ENCODE assay signal across 2 cellular contexts in the genomic region with DNA sequence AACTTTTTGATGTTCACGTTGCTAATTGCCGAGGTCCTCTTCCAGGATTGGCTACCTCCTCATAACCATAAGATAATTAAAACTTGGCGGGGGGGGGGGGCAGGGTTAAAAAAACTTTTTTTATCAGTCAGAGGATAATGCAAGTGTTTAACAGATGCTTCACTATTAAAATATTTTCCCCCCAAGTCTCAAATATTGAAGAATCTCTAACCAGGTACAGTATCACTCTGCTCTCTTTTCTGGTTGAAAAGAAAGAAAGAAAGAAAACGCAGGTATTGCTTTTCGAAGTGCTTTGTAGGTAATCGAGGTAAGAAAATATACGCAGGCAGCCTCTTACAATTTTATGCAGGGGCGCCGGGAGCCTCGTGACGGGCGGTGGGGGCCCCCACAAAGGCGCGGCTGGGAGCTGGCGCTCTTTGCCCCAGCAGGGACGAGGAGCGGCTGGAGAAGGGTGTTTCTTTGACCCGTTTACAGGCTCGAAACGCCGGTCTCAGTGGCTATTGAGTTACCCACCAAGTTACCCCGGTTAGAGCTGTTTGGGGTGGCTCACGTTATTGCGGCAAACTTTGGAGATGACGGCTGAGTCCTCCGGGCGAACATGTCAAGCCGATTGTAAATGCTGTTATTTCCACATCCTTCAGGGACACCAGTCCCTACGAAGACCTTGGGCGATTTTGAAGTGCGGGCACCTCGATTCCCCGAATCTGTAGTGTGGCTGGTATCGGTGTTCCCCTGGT.
TF ChIP-seq lines count a peak whose summit lies in the region.

No MANE protein-coding gene starts in this region.

TF ChIP-seq in liver, 16 proteins besides CTCF, POLR2A, EP300 and RAD21 (continued from another document):
- TF ChIP-seq EGR1 (IDR thresholded peaks at IDR 0.05; ENCODE audit: low read depth in 2 of 2): no peak
- TF ChIP-seq SP1 (IDR thresholded peaks at IDR 0.05): no peak
- TF ChIP-seq, protein P1, sequence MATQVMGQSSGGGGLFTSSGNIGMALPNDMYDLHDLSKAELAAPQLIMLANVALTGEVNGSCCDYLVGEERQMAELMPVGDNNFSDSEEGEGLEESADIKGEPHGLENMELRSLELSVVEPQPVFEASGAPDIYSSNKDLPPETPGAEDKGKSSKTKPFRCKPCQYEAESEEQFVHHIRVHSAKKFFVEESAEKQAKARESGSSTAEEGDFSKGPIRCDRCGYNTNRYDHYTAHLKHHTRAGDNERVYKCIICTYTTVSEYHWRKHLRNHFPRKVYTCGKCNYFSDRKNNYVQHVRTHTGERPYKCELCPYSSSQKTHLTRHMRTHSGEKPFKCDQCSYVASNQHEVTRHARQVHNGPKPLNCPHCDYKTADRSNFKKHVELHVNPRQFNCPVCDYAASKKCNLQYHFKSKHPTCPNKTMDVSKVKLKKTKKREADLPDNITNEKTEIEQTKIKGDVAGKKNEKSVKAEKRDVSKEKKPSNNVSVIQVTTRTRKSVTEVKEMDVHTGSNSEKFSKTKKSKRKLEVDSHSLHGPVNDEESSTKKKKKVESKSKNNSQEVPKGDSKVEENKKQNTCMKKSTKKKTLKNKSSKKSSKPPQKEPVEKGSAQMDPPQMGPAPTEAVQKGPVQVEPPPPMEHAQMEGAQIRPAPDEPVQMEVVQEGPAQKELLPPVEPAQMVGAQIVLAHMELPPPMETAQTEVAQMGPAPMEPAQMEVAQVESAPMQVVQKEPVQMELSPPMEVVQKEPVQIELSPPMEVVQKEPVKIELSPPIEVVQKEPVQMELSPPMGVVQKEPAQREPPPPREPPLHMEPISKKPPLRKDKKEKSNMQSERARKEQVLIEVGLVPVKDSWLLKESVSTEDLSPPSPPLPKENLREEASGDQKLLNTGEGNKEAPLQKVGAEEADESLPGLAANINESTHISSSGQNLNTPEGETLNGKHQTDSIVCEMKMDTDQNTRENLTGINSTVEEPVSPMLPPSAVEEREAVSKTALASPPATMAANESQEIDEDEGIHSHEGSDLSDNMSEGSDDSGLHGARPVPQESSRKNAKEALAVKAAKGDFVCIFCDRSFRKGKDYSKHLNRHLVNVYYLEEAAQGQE (IDR thresholded peaks at IDR 0.05): no peak
- TF ChIP-seq, protein P2, sequence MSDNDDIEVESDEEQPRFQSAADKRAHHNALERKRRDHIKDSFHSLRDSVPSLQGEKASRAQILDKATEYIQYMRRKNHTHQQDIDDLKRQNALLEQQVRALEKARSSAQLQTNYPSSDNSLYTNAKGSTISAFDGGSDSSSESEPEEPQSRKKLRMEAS (IDR thresholded peaks at IDR 0.05): no peak
- TF ChIP-seq ZBTB33 (IDR thresholded peaks at IDR 0.05): no peak
- TF ChIP-seq RXRA (IDR thresholded peaks at IDR 0.05): no peak
TF ChIP-seq in liver: peak in this region for 0.

TF ChIP-seq in HepG2, 621 proteins besides CTCF, POLR2A, EP300 and RAD21 (continues in another document):
- TF ChIP-seq, protein P3, sequence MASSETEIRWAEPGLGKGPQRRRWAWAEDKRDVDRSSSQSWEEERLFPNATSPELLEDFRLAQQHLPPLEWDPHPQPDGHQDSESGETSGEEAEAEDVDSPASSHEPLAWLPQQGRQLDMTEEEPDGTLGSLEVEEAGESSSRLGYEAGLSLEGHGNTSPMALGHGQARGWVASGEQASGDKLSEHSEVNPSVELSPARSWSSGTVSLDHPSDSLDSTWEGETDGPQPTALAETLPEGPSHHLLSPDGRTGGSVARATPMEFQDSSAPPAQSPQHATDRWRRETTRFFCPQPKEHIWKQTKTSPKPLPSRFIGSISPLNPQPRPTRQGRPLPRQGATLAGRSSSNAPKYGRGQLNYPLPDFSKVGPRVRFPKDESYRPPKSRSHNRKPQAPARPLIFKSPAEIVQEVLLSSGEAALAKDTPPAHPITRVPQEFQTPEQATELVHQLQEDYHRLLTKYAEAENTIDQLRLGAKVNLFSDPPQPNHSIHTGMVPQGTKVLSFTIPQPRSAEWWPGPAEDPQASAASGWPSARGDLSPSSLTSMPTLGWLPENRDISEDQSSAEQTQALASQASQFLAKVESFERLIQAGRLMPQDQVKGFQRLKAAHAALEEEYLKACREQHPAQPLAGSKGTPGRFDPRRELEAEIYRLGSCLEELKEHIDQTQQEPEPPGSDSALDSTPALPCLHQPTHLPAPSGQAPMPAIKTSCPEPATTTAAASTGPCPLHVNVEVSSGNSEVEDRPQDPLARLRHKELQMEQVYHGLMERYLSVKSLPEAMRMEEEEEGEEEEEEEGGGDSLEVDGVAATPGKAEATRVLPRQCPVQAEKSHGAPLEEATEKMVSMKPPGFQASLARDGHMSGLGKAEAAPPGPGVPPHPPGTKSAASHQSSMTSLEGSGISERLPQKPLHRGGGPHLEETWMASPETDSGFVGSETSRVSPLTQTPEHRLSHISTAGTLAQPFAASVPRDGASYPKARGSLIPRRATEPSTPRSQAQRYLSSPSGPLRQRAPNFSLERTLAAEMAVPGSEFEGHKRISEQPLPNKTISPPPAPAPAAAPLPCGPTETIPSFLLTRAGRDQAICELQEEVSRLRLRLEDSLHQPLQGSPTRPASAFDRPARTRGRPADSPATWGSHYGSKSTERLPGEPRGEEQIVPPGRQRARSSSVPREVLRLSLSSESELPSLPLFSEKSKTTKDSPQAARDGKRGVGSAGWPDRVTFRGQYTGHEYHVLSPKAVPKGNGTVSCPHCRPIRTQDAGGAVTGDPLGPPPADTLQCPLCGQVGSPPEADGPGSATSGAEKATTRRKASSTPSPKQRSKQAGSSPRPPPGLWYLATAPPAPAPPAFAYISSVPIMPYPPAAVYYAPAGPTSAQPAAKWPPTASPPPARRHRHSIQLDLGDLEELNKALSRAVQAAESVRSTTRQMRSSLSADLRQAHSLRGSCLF (CRISPR knock-in tag; IDR thresholded peaks at IDR 0.05; ENCODE audit: borderline replicate concordance): no peak
- TF ChIP-seq ZNF207 (IDR thresholded peaks at IDR 0.05; ENCODE audit: borderline replicate concordance) (no peak), HMGXB4 (CRISPR knock-in tag; IDR thresholded peaks at IDR 0.05; ENCODE audit: borderline replicate concordance in 1 of 2, low read depth in 1 of 2) (no peak), ZNF558 (CRISPR knock-in tag; IDR thresholded peaks at IDR 0.05; ENCODE audit: borderline replicate concordance) (no peak), ZNF639 (CRISPR knock-in tag; conservative IDR thresholded peaks at IDR 0.05) (no peak), JUNB (CRISPR knock-in tag; IDR thresholded peaks at IDR 0.05; ENCODE audit: borderline replicate concordance) (no peak), NR2F1 (CRISPR knock-in tag; IDR thresholded peaks at IDR 0.05) (no peak), TAF15 (IDR thresholded peaks at IDR 0.05; ENCODE audit: low read depth, low read length, poor library complexity, severe bottlenecking) (no peak), PAWR (CRISPR knock-in tag; IDR thresholded peaks at IDR 0.05; ENCODE audit: borderline replicate concordance) (no peak), SALL2 (CRISPR knock-in tag; IDR thresholded peaks at IDR 0.05) (no peak)
- TF ChIP-seq, protein P4, sequence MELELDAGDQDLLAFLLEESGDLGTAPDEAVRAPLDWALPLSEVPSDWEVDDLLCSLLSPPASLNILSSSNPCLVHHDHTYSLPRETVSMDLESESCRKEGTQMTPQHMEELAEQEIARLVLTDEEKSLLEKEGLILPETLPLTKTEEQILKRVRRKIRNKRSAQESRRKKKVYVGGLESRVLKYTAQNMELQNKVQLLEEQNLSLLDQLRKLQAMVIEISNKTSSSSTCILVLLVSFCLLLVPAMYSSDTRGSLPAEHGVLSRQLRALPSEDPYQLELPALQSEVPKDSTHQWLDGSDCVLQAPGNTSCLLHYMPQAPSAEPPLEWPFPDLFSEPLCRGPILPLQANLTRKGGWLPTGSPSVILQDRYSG (CRISPR knock-in tag; IDR thresholded peaks at IDR 0.05): no peak
- TF ChIP-seq, protein P5, sequence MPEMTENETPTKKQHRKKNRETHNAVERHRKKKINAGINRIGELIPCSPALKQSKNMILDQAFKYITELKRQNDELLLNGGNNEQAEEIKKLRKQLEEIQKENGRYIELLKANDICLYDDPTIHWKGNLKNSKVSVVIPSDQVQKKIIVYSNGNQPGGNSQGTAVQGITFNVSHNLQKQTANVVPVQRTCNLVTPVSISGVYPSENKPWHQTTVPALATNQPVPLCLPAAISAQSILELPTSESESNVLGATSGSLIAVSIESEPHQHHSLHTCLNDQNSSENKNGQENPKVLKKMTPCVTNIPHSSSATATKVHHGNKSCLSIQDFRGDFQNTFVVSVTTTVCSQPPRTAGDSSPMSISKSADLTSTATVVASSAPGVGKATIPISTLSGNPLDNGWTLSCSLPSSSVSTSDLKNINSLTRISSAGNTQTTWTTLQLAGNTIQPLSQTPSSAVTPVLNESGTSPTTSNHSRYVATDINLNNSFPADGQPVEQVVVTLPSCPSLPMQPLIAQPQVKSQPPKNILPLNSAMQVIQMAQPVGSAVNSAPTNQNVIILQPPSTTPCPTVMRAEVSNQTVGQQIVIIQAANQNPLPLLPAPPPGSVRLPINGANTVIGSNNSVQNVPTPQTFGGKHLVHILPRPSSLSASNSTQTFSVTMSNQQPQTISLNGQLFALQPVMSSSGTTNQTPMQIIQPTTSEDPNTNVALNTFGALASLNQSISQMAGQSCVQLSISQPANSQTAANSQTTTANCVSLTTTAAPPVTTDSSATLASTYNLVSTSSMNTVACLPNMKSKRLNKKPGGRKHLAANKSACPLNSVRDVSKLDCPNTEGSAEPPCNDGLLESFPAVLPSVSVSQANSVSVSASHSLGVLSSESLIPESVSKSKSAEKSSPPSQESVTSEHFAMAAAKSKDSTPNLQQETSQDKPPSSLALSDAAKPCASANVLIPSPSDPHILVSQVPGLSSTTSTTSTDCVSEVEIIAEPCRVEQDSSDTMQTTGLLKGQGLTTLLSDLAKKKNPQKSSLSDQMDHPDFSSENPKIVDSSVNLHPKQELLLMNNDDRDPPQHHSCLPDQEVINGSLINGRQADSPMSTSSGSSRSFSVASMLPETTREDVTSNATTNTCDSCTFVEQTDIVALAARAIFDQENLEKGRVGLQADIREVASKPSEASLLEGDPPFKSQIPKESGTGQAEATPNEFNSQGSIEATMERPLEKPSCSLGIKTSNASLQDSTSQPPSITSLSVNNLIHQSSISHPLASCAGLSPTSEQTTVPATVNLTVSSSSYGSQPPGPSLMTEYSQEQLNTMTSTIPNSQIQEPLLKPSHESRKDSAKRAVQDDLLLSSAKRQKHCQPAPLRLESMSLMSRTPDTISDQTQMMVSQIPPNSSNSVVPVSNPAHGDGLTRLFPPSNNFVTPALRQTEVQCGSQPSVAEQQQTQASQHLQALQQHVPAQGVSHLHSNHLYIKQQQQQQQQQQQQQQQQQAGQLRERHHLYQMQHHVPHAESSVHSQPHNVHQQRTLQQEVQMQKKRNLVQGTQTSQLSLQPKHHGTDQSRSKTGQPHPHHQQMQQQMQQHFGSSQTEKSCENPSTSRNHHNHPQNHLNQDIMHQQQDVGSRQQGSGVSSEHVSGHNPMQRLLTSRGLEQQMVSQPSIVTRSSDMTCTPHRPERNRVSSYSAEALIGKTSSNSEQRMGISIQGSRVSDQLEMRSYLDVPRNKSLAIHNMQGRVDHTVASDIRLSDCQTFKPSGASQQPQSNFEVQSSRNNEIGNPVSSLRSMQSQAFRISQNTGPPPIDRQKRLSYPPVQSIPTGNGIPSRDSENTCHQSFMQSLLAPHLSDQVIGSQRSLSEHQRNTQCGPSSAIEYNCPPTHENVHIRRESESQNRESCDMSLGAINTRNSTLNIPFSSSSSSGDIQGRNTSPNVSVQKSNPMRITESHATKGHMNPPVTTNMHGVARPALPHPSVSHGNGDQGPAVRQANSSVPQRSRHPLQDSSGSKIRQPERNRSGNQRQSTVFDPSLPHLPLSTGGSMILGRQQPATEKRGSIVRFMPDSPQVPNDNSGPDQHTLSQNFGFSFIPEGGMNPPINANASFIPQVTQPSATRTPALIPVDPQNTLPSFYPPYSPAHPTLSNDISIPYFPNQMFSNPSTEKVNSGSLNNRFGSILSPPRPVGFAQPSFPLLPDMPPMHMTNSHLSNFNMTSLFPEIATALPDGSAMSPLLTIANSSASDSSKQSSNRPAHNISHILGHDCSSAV (CRISPR knock-in tag; IDR thresholded peaks at IDR 0.05; ENCODE audit: borderline replicate concordance): no peak
- TF ChIP-seq, protein P6, sequence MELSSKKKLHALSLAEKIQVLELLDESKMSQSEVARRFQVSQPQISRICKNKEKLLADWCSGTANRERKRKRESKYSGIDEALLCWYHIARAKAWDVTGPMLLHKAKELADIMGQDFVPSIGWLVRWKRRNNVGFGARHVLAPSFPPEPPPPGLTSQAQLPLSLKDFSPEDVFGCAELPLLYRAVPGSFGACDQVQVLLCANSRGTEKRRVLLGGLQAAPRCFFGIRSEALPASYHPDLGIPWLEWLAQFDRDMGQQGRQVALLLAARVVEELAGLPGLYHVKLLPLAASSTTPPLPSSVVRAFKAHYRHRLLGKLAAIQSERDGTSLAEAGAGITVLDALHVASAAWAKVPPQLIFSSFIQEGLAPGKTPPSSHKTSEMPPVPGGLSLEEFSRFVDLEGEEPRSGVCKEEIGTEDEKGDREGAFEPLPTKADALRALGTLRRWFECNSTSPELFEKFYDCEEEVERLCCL (CRISPR knock-in tag; IDR thresholded peaks at IDR 0.05; ENCODE audit: borderline replicate concordance): no peak
- TF ChIP-seq, protein P7, sequence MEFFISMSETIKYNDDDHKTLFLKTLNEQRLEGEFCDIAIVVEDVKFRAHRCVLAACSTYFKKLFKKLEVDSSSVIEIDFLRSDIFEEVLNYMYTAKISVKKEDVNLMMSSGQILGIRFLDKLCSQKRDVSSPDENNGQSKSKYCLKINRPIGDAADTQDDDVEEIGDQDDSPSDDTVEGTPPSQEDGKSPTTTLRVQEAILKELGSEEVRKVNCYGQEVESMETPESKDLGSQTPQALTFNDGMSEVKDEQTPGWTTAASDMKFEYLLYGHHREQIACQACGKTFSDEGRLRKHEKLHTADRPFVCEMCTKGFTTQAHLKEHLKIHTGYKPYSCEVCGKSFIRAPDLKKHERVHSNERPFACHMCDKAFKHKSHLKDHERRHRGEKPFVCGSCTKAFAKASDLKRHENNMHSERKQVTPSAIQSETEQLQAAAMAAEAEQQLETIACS (CRISPR knock-in tag; IDR thresholded peaks at IDR 0.05): no peak
